8 cellular contexts compared by ENCODE assay signal in genomic region chr5:125485003-125485641, GRCh38.
DNase-seq lines count a peak whose midpoint lies in the region; ATAC-seq and TF ChIP-seq lines count a peak whose summit lies in the region.

No MANE protein-coding gene starts in this region.

- no peaks in the 10 kb centered on the region for H3K9me3 Mint-ChIP-seq in progenitor cell of endocrine pancreas (ENCODE audit: low read depth)
- H3K9me3 Mint-ChIP-seq in activated T-cell treated with anti-CD3 and anti-CD28 coated beads, Interleukin-2, amount 50 U/mL, for 72 hours = peaks cover 2 to 3% of the 10 kb centered on the region in 2 donors

- TF ChIP-seq CTCF in NB4 (IDR thresholded peaks at IDR 0.05; ENCODE audit: low read depth, low read length) (no peak), progenitor cell of endocrine pancreas (IDR thresholded peaks at IDR 0.05; ENCODE audit: unreplicated experiment) (no peak)

- H3K4me3 ChIP-seq in NB4 (ENCODE audit: low read depth, low read length) = no peak overlapping the region

- H3K27me3 Mint-ChIP-seq in progenitor cell of endocrine pancreas = no peaks in the 10 kb centered on the region
- no peaks in the 10 kb centered on the region for H3K27me3 Mint-ChIP-seq in activated T-cell treated with anti-CD3 and anti-CD28 coated beads, Interleukin-2, amount 50 U/mL, for 72 hours (ENCODE audit: low read depth)

- ATAC-seq in activated T-cell treated with anti-CD3 and anti-CD28 coated beads, Interleukin-2, amount 50 U/mL, for 72 hours (replicated peaks in 1 of 2) = no peak

- H3K27ac Mint-ChIP-seq in progenitor cell of endocrine pancreas = peak overlapping the region; percentile 62
- no peak overlapping the region for H3K27ac Mint-ChIP-seq in activated T-cell treated with anti-CD3 and anti-CD28 coated beads, Interleukin-2, amount 50 U/mL, for 72 hours

- H3K4me3 Mint-ChIP-seq in progenitor cell of endocrine pancreas (ENCODE audit: low read depth) = no peak overlapping the region
- no peak overlapping the region for H3K4me3 Mint-ChIP-seq in activated T-cell treated with anti-CD3 and anti-CD28 coated beads, Interleukin-2, amount 50 U/mL, for 72 hours

- H3K36me3 Mint-ChIP-seq in progenitor cell of endocrine pancreas (ENCODE audit: insufficient read depth) = no peaks in the 10 kb centered on the region
- no peaks in the 10 kb centered on the region for H3K36me3 Mint-ChIP-seq in activated T-cell treated with anti-CD3 and anti-CD28 coated beads, Interleukin-2, amount 50 U/mL, for 72 hours (ENCODE audit: insufficient read depth in 2 of 2)

- DNase-seq in DMS 273 treated with DMSO at 0.1 percent for 48 hours (lab: John Stamatoyannopoulos, UW) (peak; percentile 26), NB4 (ENCODE audit: low read depth) (peak; percentile 25), SKM-1 treated with dmso at 0.1 percent for 144 hours (lab: John Stamatoyannopoulos, UW; ENCODE audit: unreplicated experiment) (peak; percentile 64), germinal center (ENCODE audit: low spot score) (peak; percentile 2), progenitor cell of endocrine pancreas (ENCODE audit: low spot score, unreplicated experiment) (no peak), GF-D8 (lab: John Stamatoyannopoulos, UW) (no peak), NCI-H524 treated with DMSO at 0.1 percent for 48 hours (lab: John Stamatoyannopoulos, UW) (no peak)
- no peak for DNase-seq in activated T-cell treated with anti-CD3 and anti-CD28 coated beads, Interleukin-2, amount 50 U/mL, for 72 hours

- H3K4me1 Mint-ChIP-seq in progenitor cell of endocrine pancreas (ENCODE audit: low read depth) = peaks cover 47% of the 10 kb centered on the region
- H3K4me1 Mint-ChIP-seq in activated T-cell treated with anti-CD3 and anti-CD28 coated beads, Interleukin-2, amount 50 U/mL, for 72 hours (ENCODE audit: low read depth) = no peaks in the 10 kb centered on the region

- no peak for TF ChIP-seq POLR2A in NB4 (IDR thresholded peaks at IDR 0.05; ENCODE audit: extremely low read depth, insufficient read length)

Comparison
In these comparisons a context has a peak if more than half of its experiments do, and no peak if none do; other contexts are left out.
1. DNase-seq: peak in DMS 273 treated with DMSO at 0.1 percent for 48 hours (single experiment), NB4 (single experiment), SKM-1 treated with dmso at 0.1 percent for 144 hours (single experiment) and germinal center (single experiment); none in progenitor cell of endocrine pancreas (single experiment), GF-D8 (single experiment), NCI-H524 treated with DMSO at 0.1 percent for 48 hours (single experiment) and activated T-cell treated with anti-CD3 and anti-CD28 coated beads, Interleukin-2, amount 50 U/mL, for 72 hours (0 of 2).